ENCODE assay signal across 1 cellular context in the genomic region with DNA sequence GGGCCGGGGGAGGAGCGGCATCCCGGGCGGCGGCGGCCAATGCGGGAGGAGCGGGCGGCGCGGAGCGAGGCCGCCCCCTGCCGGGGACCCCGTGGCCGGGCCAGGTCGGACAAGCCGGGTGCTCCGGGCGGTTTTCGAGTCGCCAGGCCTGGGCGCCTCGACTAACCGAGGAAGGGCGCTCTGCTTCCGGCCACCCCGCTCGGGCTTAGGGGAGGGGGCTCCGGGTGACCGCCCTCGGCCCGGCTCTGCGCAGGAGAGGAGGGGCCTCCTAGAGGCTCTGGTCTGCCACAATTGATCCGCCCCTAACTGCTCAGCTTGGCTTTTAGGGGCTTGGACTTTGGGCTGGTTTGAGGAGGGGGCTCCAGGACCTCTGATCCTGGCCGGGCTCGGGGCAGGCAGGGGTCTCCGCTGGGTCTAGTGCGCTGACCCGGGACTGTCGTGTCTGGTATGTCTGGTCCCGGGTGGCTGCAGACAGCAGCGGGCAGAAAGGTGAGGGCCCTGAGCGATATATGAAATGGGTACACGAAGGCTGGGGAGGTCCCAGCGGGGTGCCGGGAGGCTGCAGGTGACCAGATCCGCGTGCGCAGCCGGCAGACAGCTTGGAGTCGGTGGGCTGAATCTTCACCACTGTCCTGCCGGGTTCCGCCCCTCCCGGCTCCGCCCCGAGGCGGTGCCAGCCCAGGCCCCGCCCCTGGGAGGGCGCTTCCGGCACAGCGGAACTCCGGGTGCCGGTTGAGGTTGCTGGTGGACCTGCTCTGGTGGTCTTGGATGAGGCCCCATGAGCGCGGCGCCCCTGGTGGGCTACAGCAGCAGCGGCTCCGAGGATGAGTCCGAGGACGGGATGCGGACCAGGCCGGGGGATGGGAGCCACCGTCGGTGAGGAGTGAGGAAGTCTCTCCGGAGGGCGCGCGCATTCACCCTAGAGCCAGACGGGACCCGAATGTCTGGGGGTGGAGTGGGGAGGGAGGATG.
A peak's percentile ranks its signal among the peaks of the same experiment; 100 is the strongest.
TF ChIP-seq lines count a peak whose summit lies in the region.

A gene with protein sequence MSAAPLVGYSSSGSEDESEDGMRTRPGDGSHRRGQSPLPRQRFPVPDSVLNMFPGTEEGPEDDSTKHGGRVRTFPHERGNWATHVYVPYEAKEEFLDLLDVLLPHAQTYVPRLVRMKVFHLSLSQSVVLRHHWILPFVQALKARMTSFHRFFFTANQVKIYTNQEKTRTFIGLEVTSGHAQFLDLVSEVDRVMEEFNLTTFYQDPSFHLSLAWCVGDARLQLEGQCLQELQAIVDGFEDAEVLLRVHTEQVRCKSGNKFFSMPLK (plus strand): TSS at position 702 of the 971 bp plus-strand sequence. CDS start 77 bp downstream, at position 779.

TF ChIP-seq in HepG2, 621 proteins besides CTCF, POLR2A, EP300 and RAD21 (continued from another document and continues in another):
- TF ChIP-seq, protein P1, sequence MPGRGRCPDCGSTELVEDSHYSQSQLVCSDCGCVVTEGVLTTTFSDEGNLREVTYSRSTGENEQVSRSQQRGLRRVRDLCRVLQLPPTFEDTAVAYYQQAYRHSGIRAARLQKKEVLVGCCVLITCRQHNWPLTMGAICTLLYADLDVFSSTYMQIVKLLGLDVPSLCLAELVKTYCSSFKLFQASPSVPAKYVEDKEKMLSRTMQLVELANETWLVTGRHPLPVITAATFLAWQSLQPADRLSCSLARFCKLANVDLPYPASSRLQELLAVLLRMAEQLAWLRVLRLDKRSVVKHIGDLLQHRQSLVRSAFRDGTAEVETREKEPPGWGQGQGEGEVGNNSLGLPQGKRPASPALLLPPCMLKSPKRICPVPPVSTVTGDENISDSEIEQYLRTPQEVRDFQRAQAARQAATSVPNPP (CRISPR knock-in tag; IDR thresholded peaks at IDR 0.05) = peak; percentile 58; the same call in 1 of the 2 replicates
- TF ChIP-seq FOSL2 (CRISPR knock-in tag; IDR thresholded peaks at IDR 0.05) = peak; percentile 29
- TF ChIP-seq, protein P2, sequence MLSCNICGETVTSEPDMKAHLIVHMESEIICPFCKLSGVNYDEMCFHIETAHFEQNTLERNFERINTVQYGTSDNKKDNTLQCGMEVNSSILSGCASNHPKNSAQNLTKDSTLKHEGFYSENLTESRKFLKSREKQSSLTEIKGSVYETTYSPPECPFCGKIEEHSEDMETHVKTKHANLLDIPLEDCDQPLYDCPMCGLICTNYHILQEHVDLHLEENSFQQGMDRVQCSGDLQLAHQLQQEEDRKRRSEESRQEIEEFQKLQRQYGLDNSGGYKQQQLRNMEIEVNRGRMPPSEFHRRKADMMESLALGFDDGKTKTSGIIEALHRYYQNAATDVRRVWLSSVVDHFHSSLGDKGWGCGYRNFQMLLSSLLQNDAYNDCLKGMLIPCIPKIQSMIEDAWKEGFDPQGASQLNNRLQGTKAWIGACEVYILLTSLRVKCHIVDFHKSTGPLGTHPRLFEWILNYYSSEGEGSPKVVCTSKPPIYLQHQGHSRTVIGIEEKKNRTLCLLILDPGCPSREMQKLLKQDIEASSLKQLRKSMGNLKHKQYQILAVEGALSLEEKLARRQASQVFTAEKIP (CRISPR knock-in tag; IDR thresholded peaks at IDR 0.05; ENCODE audit: borderline replicate concordance) = no peak
- TF ChIP-seq ZNF160 (CRISPR knock-in tag; IDR thresholded peaks at IDR 0.05) = no peak
- TF ChIP-seq, protein P3, sequence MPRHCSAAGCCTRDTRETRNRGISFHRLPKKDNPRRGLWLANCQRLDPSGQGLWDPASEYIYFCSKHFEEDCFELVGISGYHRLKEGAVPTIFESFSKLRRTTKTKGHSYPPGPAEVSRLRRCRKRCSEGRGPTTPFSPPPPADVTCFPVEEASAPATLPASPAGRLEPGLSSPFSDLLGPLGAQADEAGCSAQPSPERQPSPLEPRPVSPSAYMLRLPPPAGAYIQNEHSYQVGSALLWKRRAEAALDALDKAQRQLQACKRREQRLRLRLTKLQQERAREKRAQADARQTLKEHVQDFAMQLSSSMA (CRISPR knock-in tag; IDR thresholded peaks at IDR 0.05) = peak; percentile 45; the same call in 1 of the 2 replicates
- TF ChIP-seq SUZ12 (IDR thresholded peaks at IDR 0.05; ENCODE audit: low read depth, low read length) = no peak
- no peak for TF ChIP-seq ZNF780A (CRISPR knock-in tag; IDR thresholded peaks at IDR 0.05)
- peak; percentile 97 for TF ChIP-seq ZNF629 (CRISPR knock-in tag; conservative IDR thresholded peaks at IDR 0.05)
- no peak for TF ChIP-seq TCF7 (IDR thresholded peaks at IDR 0.05; ENCODE audit: low read depth)
- TF ChIP-seq, protein P4, sequence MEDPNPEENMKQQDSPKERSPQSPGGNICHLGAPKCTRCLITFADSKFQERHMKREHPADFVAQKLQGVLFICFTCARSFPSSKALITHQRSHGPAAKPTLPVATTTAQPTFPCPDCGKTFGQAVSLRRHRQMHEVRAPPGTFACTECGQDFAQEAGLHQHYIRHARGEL (CRISPR knock-in tag; IDR thresholded peaks at IDR 0.05) = no peak
- TF ChIP-seq MBD4 (IDR thresholded peaks at IDR 0.05; ENCODE audit: borderline replicate concordance, low read length) = no peak
- TF ChIP-seq KDM5B (CRISPR knock-in tag; IDR thresholded peaks at IDR 0.05; ENCODE audit: borderline replicate concordance) = peak; percentile 76
- TF ChIP-seq TCF12 (IDR thresholded peaks at IDR 0.05) = no peak
- peak; percentile 74; the same call in 1 of the 2 replicates for TF ChIP-seq TCF12 (CRISPR knock-in tag; IDR thresholded peaks at IDR 0.05)
- peak; percentile 68 for TF ChIP-seq ZFX (CRISPR knock-in tag; IDR thresholded peaks at IDR 0.05; ENCODE audit: low read depth)
- TF ChIP-seq ZNF234 (CRISPR knock-in tag; conservative IDR thresholded peaks at IDR 0.05) = no peak
- TF ChIP-seq, protein P5, sequence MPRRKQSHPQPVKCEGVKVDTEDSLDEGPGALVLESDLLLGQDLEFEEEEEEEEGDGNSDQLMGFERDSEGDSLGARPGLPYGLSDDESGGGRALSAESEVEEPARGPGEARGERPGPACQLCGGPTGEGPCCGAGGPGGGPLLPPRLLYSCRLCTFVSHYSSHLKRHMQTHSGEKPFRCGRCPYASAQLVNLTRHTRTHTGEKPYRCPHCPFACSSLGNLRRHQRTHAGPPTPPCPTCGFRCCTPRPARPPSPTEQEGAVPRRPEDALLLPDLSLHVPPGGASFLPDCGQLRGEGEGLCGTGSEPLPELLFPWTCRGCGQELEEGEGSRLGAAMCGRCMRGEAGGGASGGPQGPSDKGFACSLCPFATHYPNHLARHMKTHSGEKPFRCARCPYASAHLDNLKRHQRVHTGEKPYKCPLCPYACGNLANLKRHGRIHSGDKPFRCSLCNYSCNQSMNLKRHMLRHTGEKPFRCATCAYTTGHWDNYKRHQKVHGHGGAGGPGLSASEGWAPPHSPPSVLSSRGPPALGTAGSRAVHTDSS (CRISPR knock-in tag; conservative IDR thresholded peaks at IDR 0.05) = no peak; the same call in 1 of the 2 replicates
- TF ChIP-seq, protein P6, sequence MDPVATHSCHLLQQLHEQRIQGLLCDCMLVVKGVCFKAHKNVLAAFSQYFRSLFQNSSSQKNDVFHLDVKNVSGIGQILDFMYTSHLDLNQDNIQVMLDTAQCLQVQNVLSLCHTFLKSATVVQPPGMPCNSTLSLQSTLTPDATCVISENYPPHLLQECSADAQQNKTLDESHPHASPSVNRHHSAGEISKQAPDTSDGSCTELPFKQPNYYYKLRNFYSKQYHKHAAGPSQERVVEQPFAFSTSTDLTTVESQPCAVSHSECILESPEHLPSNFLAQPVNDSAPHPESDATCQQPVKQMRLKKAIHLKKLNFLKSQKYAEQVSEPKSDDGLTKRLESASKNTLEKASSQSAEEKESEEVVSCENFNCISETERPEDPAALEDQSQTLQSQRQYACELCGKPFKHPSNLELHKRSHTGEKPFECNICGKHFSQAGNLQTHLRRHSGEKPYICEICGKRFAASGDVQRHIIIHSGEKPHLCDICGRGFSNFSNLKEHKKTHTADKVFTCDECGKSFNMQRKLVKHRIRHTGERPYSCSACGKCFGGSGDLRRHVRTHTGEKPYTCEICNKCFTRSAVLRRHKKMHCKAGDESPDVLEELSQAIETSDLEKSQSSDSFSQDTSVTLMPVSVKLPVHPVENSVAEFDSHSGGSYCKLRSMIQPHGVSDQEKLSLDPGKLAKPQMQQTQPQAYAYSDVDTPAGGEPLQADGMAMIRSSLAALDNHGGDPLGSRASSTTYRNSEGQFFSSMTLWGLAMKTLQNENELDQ (CRISPR knock-in tag; IDR thresholded peaks at IDR 0.05; ENCODE audit: borderline replicate concordance) = no peak
- TF ChIP-seq, protein P7, sequence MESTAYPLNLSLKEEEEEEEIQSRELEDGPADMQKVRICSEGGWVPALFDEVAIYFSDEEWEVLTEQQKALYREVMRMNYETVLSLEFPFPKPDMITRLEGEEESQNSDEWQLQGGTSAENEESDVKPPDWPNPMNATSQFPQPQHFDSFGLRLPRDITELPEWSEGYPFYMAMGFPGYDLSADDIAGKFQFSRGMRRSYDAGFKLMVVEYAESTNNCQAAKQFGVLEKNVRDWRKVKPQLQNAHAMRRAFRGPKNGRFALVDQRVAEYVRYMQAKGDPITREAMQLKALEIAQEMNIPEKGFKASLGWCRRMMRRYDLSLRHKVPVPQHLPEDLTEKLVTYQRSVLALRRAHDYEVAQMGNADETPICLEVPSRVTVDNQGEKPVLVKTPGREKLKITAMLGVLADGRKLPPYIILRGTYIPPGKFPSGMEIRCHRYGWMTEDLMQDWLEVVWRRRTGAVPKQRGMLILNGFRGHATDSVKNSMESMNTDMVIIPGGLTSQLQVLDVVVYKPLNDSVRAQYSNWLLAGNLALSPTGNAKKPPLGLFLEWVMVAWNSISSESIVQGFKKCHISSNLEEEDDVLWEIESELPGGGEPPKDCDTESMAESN (CRISPR knock-in tag; conservative IDR thresholded peaks at IDR 0.05) = peak; percentile 90
- peak; percentile 49; the same call in 1 of the 2 replicates for TF ChIP-seq ZNF263 (CRISPR knock-in tag; IDR thresholded peaks at IDR 0.05)
- TF ChIP-seq ZNF720 (CRISPR knock-in tag; IDR thresholded peaks at IDR 0.05) = no peak
- TF ChIP-seq, protein P8, sequence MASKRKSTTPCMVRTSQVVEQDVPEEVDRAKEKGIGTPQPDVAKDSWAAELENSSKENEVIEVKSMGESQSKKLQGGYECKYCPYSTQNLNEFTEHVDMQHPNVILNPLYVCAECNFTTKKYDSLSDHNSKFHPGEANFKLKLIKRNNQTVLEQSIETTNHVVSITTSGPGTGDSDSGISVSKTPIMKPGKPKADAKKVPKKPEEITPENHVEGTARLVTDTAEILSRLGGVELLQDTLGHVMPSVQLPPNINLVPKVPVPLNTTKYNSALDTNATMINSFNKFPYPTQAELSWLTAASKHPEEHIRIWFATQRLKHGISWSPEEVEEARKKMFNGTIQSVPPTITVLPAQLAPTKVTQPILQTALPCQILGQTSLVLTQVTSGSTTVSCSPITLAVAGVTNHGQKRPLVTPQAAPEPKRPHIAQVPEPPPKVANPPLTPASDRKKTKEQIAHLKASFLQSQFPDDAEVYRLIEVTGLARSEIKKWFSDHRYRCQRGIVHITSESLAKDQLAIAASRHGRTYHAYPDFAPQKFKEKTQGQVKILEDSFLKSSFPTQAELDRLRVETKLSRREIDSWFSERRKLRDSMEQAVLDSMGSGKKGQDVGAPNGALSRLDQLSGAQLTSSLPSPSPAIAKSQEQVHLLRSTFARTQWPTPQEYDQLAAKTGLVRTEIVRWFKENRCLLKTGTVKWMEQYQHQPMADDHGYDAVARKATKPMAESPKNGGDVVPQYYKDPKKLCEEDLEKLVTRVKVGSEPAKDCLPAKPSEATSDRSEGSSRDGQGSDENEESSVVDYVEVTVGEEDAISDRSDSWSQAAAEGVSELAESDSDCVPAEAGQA (IDR thresholded peaks at IDR 0.05; ENCODE audit: low read depth) = no peak; the same call in 1 of the 2 replicates
- TF ChIP-seq, protein P8 (CRISPR knock-in tag; IDR thresholded peaks at IDR 0.05; ENCODE audit: borderline replicate concordance) = 0 out of 2 replicates have a peak, but pooled peaks have one; percentile 89
- no peak for TF ChIP-seq SMAD3 (CRISPR knock-in tag; IDR thresholded peaks at IDR 0.05)
- TF ChIP-seq, protein P9, sequence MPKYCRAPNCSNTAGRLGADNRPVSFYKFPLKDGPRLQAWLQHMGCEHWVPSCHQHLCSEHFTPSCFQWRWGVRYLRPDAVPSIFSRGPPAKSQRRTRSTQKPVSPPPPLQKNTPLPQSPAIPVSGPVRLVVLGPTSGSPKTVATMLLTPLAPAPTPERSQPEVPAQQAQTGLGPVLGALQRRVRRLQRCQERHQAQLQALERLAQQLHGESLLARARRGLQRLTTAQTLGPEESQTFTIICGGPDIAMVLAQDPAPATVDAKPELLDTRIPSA (CRISPR knock-in tag; IDR thresholded peaks at IDR 0.05; ENCODE audit: borderline replicate concordance) = no peak; the same call in 1 of the 2 replicates
- TF ChIP-seq CEBPG (CRISPR knock-in tag; IDR thresholded peaks at IDR 0.05) = no peak
- 0 out of 2 replicates have a peak, but pooled peaks have one; percentile 18 for TF ChIP-seq ZMAT3 (CRISPR knock-in tag; conservative IDR thresholded peaks at IDR 0.05)
- TF ChIP-seq ZNF567 (CRISPR knock-in tag; IDR thresholded peaks at IDR 0.05; ENCODE audit: borderline replicate concordance) = no peak
